Comparison of ENCODE assay signal across 8 cellular contexts in genomic region chr1:156502396-156502748, GRCh38. TPM values are rescaled to one million over a fixed set of nuclear protein-coding genes. Genes with fewer than 3 reads are reported as not detected.
DNase-seq lines count a peak whose midpoint lies in the region; TF ChIP-seq lines count a peak whose summit lies in the region.

No MANE protein-coding gene starts in this region.

- no peak for TF ChIP-seq CTCF in esophagus muscularis mucosa (IDR thresholded peaks at IDR 0.05)
- no peak for TF ChIP-seq CTCF in sigmoid colon (IDR thresholded peaks at IDR 0.05)

- WGBS in esophagus muscularis mucosa: 0% methylated on average over 1 of the region's 1 CpG
- 15 to 30% methylated on average over 1 of the region's 1 CpG for WGBS in sigmoid colon, 2 donors

- intact Hi-C loops in esophagus muscularis mucosa (cut with DNase I) (loop anchor here (2.0 kb wide), 1 partner anchor 46 kb away; no protein-coding TSS in a partner anchor), sigmoid colon (cut with DNase I) (no loop called here)

- H3K9me3 ChIP-seq in SK-N-MC (ENCODE audit: low read depth, low read length) (no peaks in the 10 kb centered on the region), esophagus muscularis mucosa (no peaks in the 10 kb centered on the region), sigmoid colon (no peaks in the 10 kb centered on the region)

- H3K27me3 ChIP-seq in esophagus muscularis mucosa (no peaks in the 10 kb centered on the region), sigmoid colon (no peaks in the 10 kb centered on the region)

- TF ChIP-seq POLR2A in esophagus muscularis mucosa (IDR thresholded peaks at IDR 0.05; ENCODE audit: low read depth) (no peak), sigmoid colon (IDR thresholded peaks at IDR 0.05) (no peak)

- H3K4me1 ChIP-seq in esophagus muscularis mucosa (peaks cover 57 to 75% (median 71%) of the 10 kb centered on the region in 4 donors), sigmoid colon (peaks cover 0 to 65% (median 62%) of the 10 kb centered on the region in 4 donors)

- in situ Hi-C loops in G401 (cut with HindIII; ENCODE audit: low sequenced_read_pairs): no loop called here

- no peaks in the 10 kb centered on the region for H3K36me3 ChIP-seq in SK-N-MC (ENCODE audit: insufficient read depth, low read length)
- H3K36me3 ChIP-seq in esophagus muscularis mucosa: no peaks in the 10 kb centered on the region
- H3K36me3 ChIP-seq in sigmoid colon: no peaks in the 10 kb centered on the region

- peak; percentile 29 for DNase-seq in G401 (ENCODE audit: low spot score)
- no peak for DNase-seq in SK-N-MC (ENCODE audit: low read depth, low spot score)
- no peak for DNase-seq in esophagus muscularis mucosa (ENCODE audit: extremely low spot score)
- DNase-seq in sigmoid colon: no peak
- DNase-seq in NCI-H510A treated with DMSO at 0.1 percent for 48 hours (lab: John Stamatoyannopoulos, UW): no peak
- DNase-seq in NCI-H774 (lab: John Stamatoyannopoulos, UW): no peak
- DNase-seq in NCI-H1694 treated with DMSO at 0.1 percent for 48 hours (lab: John Stamatoyannopoulos, UW): no peak
- no peak for DNase-seq in COR-L47 (lab: John Stamatoyannopoulos, UW)

- H3K4me3 ChIP-seq in SK-N-MC: no peak overlapping the region
- peak overlapping the region in 3 of 4 donors; percentile 24 to 45 (median 37) for H3K4me3 ChIP-seq in esophagus muscularis mucosa
- no peak overlapping the region for H3K4me3 ChIP-seq in sigmoid colon

- no peak overlapping the region for H3K9ac ChIP-seq in SK-N-MC (ENCODE audit: insufficient read length)

- H3K27ac ChIP-seq in SK-N-MC: peak overlapping the region; percentile 97
- H3K27ac ChIP-seq in esophagus muscularis mucosa (replicated peaks in 1 of 4): peak overlapping the region; percentile 98 to 100 (median 99)
- H3K27ac ChIP-seq in sigmoid colon: peak overlapping the region; percentile 98 to 100 (median 100)

- TF ChIP-seq EP300 in esophagus muscularis mucosa (IDR thresholded peaks at IDR 0.05): no peak
- no peak for TF ChIP-seq EP300 in sigmoid colon (IDR thresholded peaks at IDR 0.05)

RNA-seq across cellular contexts. Expression of gene MEF2D, which starts 1.8 kb away (rescaled TPM):
- 5.5 and 7.3 TPM in 2 replicates for total RNA-seq in G401 (2014; rRNA removed; shearing (Covaris generic))
- 100 to 1,000 TPM in 3 of 4 donors, 10 to 100 TPM in 1; 78.0 to 138 (median 115) TPM for total RNA-seq in esophagus muscularis mucosa
- total RNA-seq in sigmoid colon: 10 to 100 TPM; 39.8 to 61.6 (median 53.2) TPM
- 10 to 100 TPM; 13.2 to 31.2 (median 22.9) TPM for polyA plus RNA-seq in sigmoid colon

Comparison
In these comparisons a context has a peak if more than half of its experiments do, and no peak if none do; other contexts are left out.
1. H3K4me3 ChIP-seq: peak in esophagus muscularis mucosa (3 of 4); none in SK-N-MC (single experiment) and sigmoid colon (0 of 4).
2. Peak in every context shown above with its lines, with median percentiles within 50 percentile points of each other: H3K27ac ChIP-seq.